Comparison of ENCODE assay signal across 26 cellular contexts in the genomic region with DNA sequence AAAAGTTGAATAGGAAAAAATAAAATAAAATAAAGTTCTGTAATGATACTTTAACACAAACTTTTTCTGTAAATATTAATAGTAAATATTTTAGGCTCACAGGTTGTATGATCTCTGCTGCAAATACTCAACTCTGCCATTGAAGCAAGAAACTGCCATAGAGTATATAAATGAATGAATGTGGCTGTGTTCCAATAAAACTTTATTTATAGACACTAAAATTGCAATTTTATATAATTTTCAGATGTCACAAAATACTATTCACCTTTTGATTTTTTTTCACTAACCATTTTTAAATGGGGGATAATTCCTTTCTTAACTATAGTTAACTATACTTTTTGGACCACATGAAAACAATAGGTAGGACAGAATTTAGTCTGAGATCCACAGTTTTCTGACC.
"Had no signal": no experiment of that assay in that cellular context is flagged by ENCODE, and none has a peak within 500 bp of the region (broad histone marks: within the 10 kb centered on the region; RNA-seq: fewer than 3 reads in every experiment).

No MANE protein-coding gene starts in this region.

- H3K27me3 ChIP-seq: stomach, suprapubic skin, thyroid gland, tibial artery, tibial nerve, transverse colon, upper lobe of left lung, upper lobe of right lung, uterus, vagina had no signal

- ATAC-seq: stimulated activated effector memory CD8-positive, alpha-beta T cell treated with anti-CD3 and anti-CD28 coated beads, Interleukin-12 subunit alpha, Interleukin-12 subunit beta, amount 100 ng/mL, for 72 hours; stimulated activated memory B cell treated with anti-CD40 and anti-IgM and Interleukin-4, amounts not matched to agents 10 μg/mL and 1 μg/mL and 100 μg/mL, for 72 hours; stimulated activated naive B cell treated with anti-CD40 and anti-IgM and Interleukin-4, amounts not matched to agents 10 μg/mL and 1 μg/mL and 100 μg/mL, for 72 hours; stimulated activated naive CD8-positive, alpha-beta T cell treated with anti-CD3 and anti-CD28 coated beads, Interleukin-15, amount 100 ng/mL, for 72 hours; stimulated activated naive CD8-positive, alpha-beta T cell treated with anti-CD3 and anti-CD28 coated beads, Interleukin-15, Interleukin-2, amounts not matched to agents 100 U/mL and 50 U/mL, for 24 hours; upper lobe of right lung had no signal

- H3K36me3 ChIP-seq: stomach, suprapubic skin, thoracic aorta, thyroid gland, tibial artery, tibial nerve, transverse colon, upper lobe of left lung, upper lobe of right lung, uterus, vagina had no signal

- H3K9me3 ChIP-seq: stomach, suprapubic skin, thoracic aorta, thyroid gland, tibial artery, tibial nerve, transverse colon, upper lobe of left lung, upper lobe of right lung, uterus, vagina had no signal

- H3K27ac ChIP-seq: stomach, suprapubic skin, thoracic aorta, thyroid gland, tibial artery, tibial nerve, transverse colon, upper lobe of left lung, upper lobe of right lung, uterus, vagina had no signal

- H3K4me3 ChIP-seq: stomach, suprapubic skin, thoracic aorta, thyroid gland, tibial artery, tibial nerve, transverse colon, upper lobe of left lung, upper lobe of right lung, uterus, vagina had no signal

- H3K4me1 ChIP-seq: thyroid gland, tibial nerve, transverse colon, upper lobe of left lung, upper lobe of right lung, uterus, vagina had no signal

- FAIRE-seq: urothelium cell line had no signal

- DNase-seq: stimulated activated CD4-positive, alpha-beta T cell treated with anti-CD3 and anti-CD28 coated beads, Interleukin-2, amount 100 ng/mL, for 48 hours; stimulated activated CD4-positive, alpha-beta T cell treated with anti-CD3 and anti-CD28 coated beads, Interleukin-4, amount 100 ng/mL, for 1 hour; stimulated activated CD4-positive, alpha-beta T cell treated with anti-CD3 and anti-CD28 coated beads, Interleukin-4, amount 100 ng/mL, for 24 hours; stimulated activated CD4-positive, alpha-beta T cell treated with anti-CD3 and anti-CD28 coated beads, Interleukin-4, amount 100 ng/mL, for 4 hours; stimulated activated CD8-positive, alpha-beta memory T cell treated with anti-CD3 and anti-CD28 coated beads, Interleukin-4, amount 100 ng/mL, for 48 hours; stimulated activated naive B cell treated with anti-CD40 and anti-IgM and Interleukin-4, amounts not matched to agents 10 μg/mL and 1 μg/mL and 100 μg/mL, for 72 hours; stimulated activated naive CD4-positive, alpha-beta T cell; stimulated activated naive CD4-positive, alpha-beta T cell treated with Interleukin-2 at 50 U/mL for 16 hours; stimulated activated naive CD8-positive, alpha-beta T cell treated with anti-CD3 and anti-CD28 coated beads, Interleukin-15, amount 100 ng/mL, for 72 hours; stimulated activated naive CD8-positive, alpha-beta T cell treated with anti-CD3 and anti-CD28 coated beads, Interleukin-15, Interleukin-2, amounts not matched to agents 100 U/mL and 50 U/mL, for 24 hours; stomach; substantia nigra; thyroid gland; tibial artery; transverse colon; trophoblast cell; upper lobe of left lung; upper lobe of right lung; uterus had no signal
